Comparison of ENCODE assay signal across 11 cellular contexts in the genomic region with DNA sequence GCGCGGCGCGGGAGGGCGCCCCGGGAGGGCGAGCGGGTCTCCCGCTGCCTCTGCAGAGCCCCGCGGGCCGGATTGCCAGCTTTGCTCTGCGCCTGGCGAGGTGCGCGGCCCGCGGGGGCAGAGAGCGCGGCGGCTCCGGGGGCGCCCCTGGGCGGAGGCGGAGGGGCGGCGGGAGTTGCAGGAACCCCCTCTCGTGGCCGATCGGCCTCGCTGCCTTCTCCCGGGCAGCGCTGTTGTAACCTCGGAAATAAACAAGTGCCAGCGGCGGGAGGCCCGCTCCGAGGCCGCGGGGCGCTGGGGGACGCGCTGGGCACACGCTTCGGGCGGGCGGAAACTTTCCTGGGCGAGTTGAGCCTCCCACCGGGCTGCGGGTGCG.
DNase-seq lines count a peak whose midpoint lies in the region; ATAC-seq and TF ChIP-seq lines count a peak whose summit lies in the region.
"Had no signal": no experiment of that assay in that cellular context is flagged by ENCODE, and none has a peak within 500 bp of the region (broad histone marks: within the 10 kb centered on the region; RNA-seq: fewer than 3 reads in every experiment).

No MANE protein-coding gene starts in this region.

- peak overlapping the region; percentile 56 for H3K4me3 ChIP-seq in retinal pigment epithelial cell (ENCODE audit: low read length)

- TF ChIP-seq CTCF in retinal pigment epithelial cell (conservative IDR thresholded peaks at IDR 0.05; ENCODE audit: low read depth, low read length): peak; percentile 47

- intact Hi-C loops in head of caudate nucleus (cut with DNase I): no loop called here

- no peak for ATAC-seq in HG03039 (IDR thresholded peaks at IDR 0.05; ENCODE audit: unreplicated experiment)
- ATAC-seq in GM19467 (IDR thresholded peaks at IDR 0.05; ENCODE audit: unreplicated experiment): no peak
- ATAC-seq in HG02642 (IDR thresholded peaks at IDR 0.05; ENCODE audit: poor library complexity, unreplicated experiment): no peak
- ATAC-seq: T-helper 17 cell had no signal

- peak; percentile 89 for DNase-seq in GM03348 (ENCODE audit: low spot score)
- peak; percentile 20 to 26 for DNase-seq in SW 1271 (lab: John Stamatoyannopoulos, UW)
- DNase-seq in head of caudate nucleus: peak in 30 of 42 donors; percentile 13 to 69 (median 36)
- no peak for DNase-seq in retinal pigment epithelial cell (ENCODE audit: low read depth)
- no peak for DNase-seq in activated effector memory CD4-positive, alpha-beta T cell treated with Interleukin-2 at 50 U/mL for 16 hours
- DNase-seq: central memory CD4-positive, alpha-beta T cell; small intestine; T-helper 17 cell had no signal

Comparison
In these comparisons a context has a peak if more than half of its experiments do, and no peak if none do; other contexts are left out.
1. DNase-seq: peak in GM03348 (single experiment), SW 1271 (2 of 2) and head of caudate nucleus (30 of 42); none in retinal pigment epithelial cell (single experiment) and activated effector memory CD4-positive, alpha-beta T cell treated with Interleukin-2 at 50 U/mL for 16 hours (single experiment).